In genomic region chr11:93993747-93994146, GRCh38 we compare ENCODE assay signal across 33 cellular contexts. TPM values are rescaled to one million over a fixed set of nuclear protein-coding genes. Genes with fewer than 3 reads are reported as not detected.
"Had no signal": no experiment of that assay in that cellular context is flagged by ENCODE, and none has a peak within 500 bp of the region (broad histone marks: within the 10 kb centered on the region; RNA-seq: fewer than 3 reads in every experiment).

No MANE protein-coding gene starts in this region.

- H3K4me3 Mint-ChIP-seq: naive thymus-derived CD8-positive, alpha-beta T cell; nephron progenitor cell; stimulated activated effector memory CD8-positive, alpha-beta T cell treated with anti-CD3 and anti-CD28 coated beads, Interleukin-12 subunit alpha, Interleukin-12 subunit beta, amount 100 ng/mL, for 72 hours; type B pancreatic cell had no signal

- H3K27me3 Mint-ChIP-seq: type B pancreatic cell had no signal

- H3K27ac ChIP-seq: coronary artery, esophagus muscularis mucosa, foreskin keratinocyte, heart right ventricle, lower lobe of right lung, prostate gland, right atrium auricular region, stomach, testis, tibial artery had no signal

- H3K4me1 ChIP-seq: esophagus muscularis mucosa, heart right ventricle, lower lobe of right lung, prostate gland, right atrium auricular region, stomach, testis, tibial artery had no signal

- H3K4me1 Mint-ChIP-seq: naive thymus-derived CD8-positive, alpha-beta T cell; nephron progenitor cell; stimulated activated effector memory CD8-positive, alpha-beta T cell treated with anti-CD3 and anti-CD28 coated beads, Interleukin-12 subunit alpha, Interleukin-12 subunit beta, amount 100 ng/mL, for 72 hours had no signal

- H3K36me3 ChIP-seq: esophagus muscularis mucosa, heart right ventricle, lower lobe of right lung, prostate gland, right atrium auricular region, stomach, tibial artery had no signal

- H3K4me3 ChIP-seq: coronary artery, esophagus muscularis mucosa, heart right ventricle, lower lobe of right lung, prostate gland, right atrium auricular region, stomach, testis, tibial artery had no signal

- H3K36me3 Mint-ChIP-seq: stimulated activated effector memory CD8-positive, alpha-beta T cell treated with anti-CD3 and anti-CD28 coated beads, Interleukin-12 subunit alpha, Interleukin-12 subunit beta, amount 100 ng/mL, for 72 hours; type B pancreatic cell had no signal

- DNase-seq: dermis blood vessel endothelial cell; effector memory CD4-positive, alpha-beta T cell; foreskin keratinocyte; glutamatergic neuron; heart right ventricle; hippocampal formation; islet precursor cell; left ventricle myocardium superior; lower lobe of right lung; naive thymus-derived CD8-positive, alpha-beta T cell; nephron progenitor cell; nucleus accumbens; stimulated activated CD4-positive, alpha-beta T cell treated with anti-CD3 and anti-CD28 coated beads, Interleukin-2, amount 100 ng/mL, for 24 hours; stimulated activated CD4-positive, alpha-beta T cell treated with anti-CD3 and anti-CD28 coated beads, Interleukin-4, amount 100 ng/mL, for 24 hours; stimulated activated naive CD4-positive, alpha-beta T cell treated with Interleukin-2 at 50 U/mL for 16 hours; stomach; testis; tibial artery had no signal

- H3K9me3 Mint-ChIP-seq: type B pancreatic cell had no signal

- FAIRE-seq: endothelial cell of umbilical vein had no signal

- H3K27me3 ChIP-seq: esophagus muscularis mucosa, foreskin keratinocyte, heart right ventricle, right atrium auricular region, stomach, testis, tibial artery had no signal

- ATAC-seq: foreskin keratinocyte; heart right ventricle; left ventricle myocardium superior; lower lobe of right lung; naive thymus-derived CD8-positive, alpha-beta T cell; sciatic nerve; stimulated activated effector memory CD8-positive, alpha-beta T cell treated with anti-CD3 and anti-CD28 coated beads, Interleukin-12 subunit alpha, Interleukin-12 subunit beta, amount 100 ng/mL, for 72 hours had no signal

- H3K9me3 ChIP-seq: prostate gland, testis had no signal

- H3K27ac Mint-ChIP-seq: naive thymus-derived CD8-positive, alpha-beta T cell; nephron progenitor cell; stimulated activated effector memory CD8-positive, alpha-beta T cell treated with anti-CD3 and anti-CD28 coated beads, Interleukin-12 subunit alpha, Interleukin-12 subunit beta, amount 100 ng/mL, for 72 hours; type B pancreatic cell had no signal

RNA-seq across cellular contexts. Expression of gene HEPHL1, which starts 27.4 kb away (rescaled TPM):
- total RNA-seq: dermis blood vessel endothelial cell; endothelial cell of umbilical vein; epithelial cell of proximal tubule; fibroblast of lung; heart right ventricle; left ventricle myocardium superior; lower lobe of right lung; mesenteric fat pad; myocyte; naive thymus-derived CD8-positive, alpha-beta T cell; osteocyte; right atrium auricular region; sciatic nerve; stomach; subcutaneous adipose tissue; urinary bladder had no signal
- polyA plus RNA-seq: endothelial cell of umbilical vein; fibroblast of lung; heart right ventricle; naive thymus-derived CD8-positive, alpha-beta T cell; urinary bladder had no signal
